In the genomic region with DNA sequence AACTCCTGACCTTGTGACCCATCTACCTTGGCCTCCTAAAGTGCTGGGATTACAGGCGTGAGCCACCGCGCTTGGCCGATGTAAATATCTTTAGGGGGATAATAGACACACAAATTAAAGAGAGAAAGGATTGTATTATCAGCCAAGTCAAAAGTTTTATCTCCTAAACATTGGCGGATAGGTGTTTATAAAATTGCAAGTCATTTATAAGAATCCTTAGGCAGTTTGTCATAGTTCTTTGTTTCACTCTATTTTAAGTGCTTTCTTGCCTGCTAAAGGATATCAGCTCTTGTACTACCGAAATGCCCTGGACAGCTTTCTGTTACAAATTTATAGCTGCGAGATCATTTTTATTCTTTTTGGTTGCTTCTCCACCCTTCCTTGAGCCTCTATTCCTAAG, we compare ENCODE assay signal across 18 cellular contexts.
DNase-seq lines count a peak whose midpoint lies in the region; ATAC-seq and TF ChIP-seq lines count a peak whose summit lies in the region.
"Had no signal": no experiment of that assay in that cellular context is flagged by ENCODE, and none has a peak within 500 bp of the region (broad histone marks: within the 10 kb centered on the region; RNA-seq: fewer than 3 reads in every experiment).

No MANE protein-coding gene starts in this region.

- DNase-seq in IMR-90: no peak
- no peak for DNase-seq in smooth muscle cell (lab: John Stamatoyannopoulos, UW; ENCODE audit: unreplicated experiment)
- no peak for DNase-seq in mesothelial cell of epicardium (ENCODE audit: low spot score in 2 of 2, unreplicated experiment in 2 of 2)
- DNase-seq: BE2C; Calu3; CD8-positive, alpha-beta T cell; GF-D8; GM23248; NCI-H1694 treated with DMSO at 0.1 percent for 48 hours; NCI-H2107; NCI-H510A; SIG-M5 had no signal

- H2BK15ac ChIP-seq in IMR-90 (ENCODE audit: low read depth, low read length): no peak overlapping the region

- H3K36me3 ChIP-seq in BLaER1 (peaks cover 12% of the 10 kb centered on the region), IMR-90 (ENCODE audit: control insufficient read depth, insufficient read depth, low read length) (no peaks in the 10 kb centered on the region), mesodermal cell (ENCODE audit: control insufficient read depth, insufficient read depth, low read length) (no peaks in the 10 kb centered on the region), smooth muscle cell (ENCODE audit: low read depth) (no peaks in the 10 kb centered on the region)
- H3K36me3 ChIP-seq: BE2C, HAP-1 had no signal

- H2BK120ac ChIP-seq in IMR-90 (ENCODE audit: low read depth, low read length): no peak overlapping the region

- H3K27ac Mint-ChIP-seq in mesothelial cell of epicardium: no peak overlapping the region
- H3K27ac Mint-ChIP-seq in activated T-helper 17 cell treated with anti-CD3 and anti-CD28 coated beads, Interleukin-2, amount 50 U/mL, for 72 hours: no peak overlapping the region
- H3K27ac Mint-ChIP-seq: CD8-positive, alpha-beta T cell had no signal

- no peak overlapping the region for H2AK9ac ChIP-seq in IMR-90 (replicated peaks; ENCODE audit: low read depth, low read length, poor library complexity)

- peaks cover 14% of the 10 kb centered on the region for H3K4me1 Mint-ChIP-seq in mesothelial cell of epicardium
- peaks cover 4% of the 10 kb centered on the region for H3K4me1 Mint-ChIP-seq in activated T-helper 17 cell treated with anti-CD3 and anti-CD28 coated beads, Interleukin-2, amount 50 U/mL, for 72 hours

- no peaks in the 10 kb centered on the region for H3K27me3 Mint-ChIP-seq in mesothelial cell of epicardium (ENCODE audit: low read depth)
- H3K27me3 Mint-ChIP-seq in activated T-helper 17 cell treated with anti-CD3 and anti-CD28 coated beads, Interleukin-2, amount 50 U/mL, for 72 hours: no peaks in the 10 kb centered on the region

- no peak for TF ChIP-seq RAD21 in IMR-90 (IDR thresholded peaks at IDR 0.05; ENCODE audit: low read length)

- no peak for TF ChIP-seq CTCF in IMR-90 (conservative IDR thresholded peaks at IDR 0.05; ENCODE audit: low read depth, low read length)
- TF ChIP-seq CTCF in smooth muscle cell (IDR thresholded peaks at IDR 0.05; ENCODE audit: borderline replicate concordance, insufficient read depth, poor library complexity, severe bottlenecking): no peak
- TF ChIP-seq CTCF in mesothelial cell of epicardium (IDR thresholded peaks at IDR 0.05; ENCODE audit: unreplicated experiment): no peak

- no peak overlapping the region for H4K91ac ChIP-seq in IMR-90 (ENCODE audit: insufficient read depth, low read depth, low read length)

- peaks cover 14% of the 10 kb centered on the region for H3K9me1 ChIP-seq in IMR-90 (ENCODE audit: insufficient read depth, low read length)

- H2BK5ac ChIP-seq in IMR-90 (ENCODE audit: low read depth, low read length, poor library complexity, severe bottlenecking): no peak overlapping the region

- H3K56ac ChIP-seq in IMR-90 (ENCODE audit: extremely low read depth, insufficient read depth, low read length): no peak overlapping the region

- BruUV-seq in IMR-90 (replicated peaks; lab: Mats Ljungman, UMichigan): no TSS peak

- H3K4me1 ChIP-seq in BLaER1 (peaks cover 16% of the 10 kb centered on the region), IMR-90 (ENCODE audit: control insufficient read depth, insufficient read depth, low read length) (peaks cover 6% of the 10 kb centered on the region; the same call in 1 of the 2 replicates), mesodermal cell (ENCODE audit: control insufficient read depth, insufficient read depth, low read length, poor library complexity, severe bottlenecking) (peaks cover 54% of the 10 kb centered on the region), smooth muscle cell (ENCODE audit: low read depth) (peaks cover 31% of the 10 kb centered on the region)

- H2AFZ ChIP-seq in IMR-90 (replicated peaks; ENCODE audit: low read length, poor library complexity): no peak overlapping the region
- no peak overlapping the region for H2AFZ ChIP-seq in smooth muscle cell (ENCODE audit: low read depth)
- H2AFZ ChIP-seq: GM23248 had no signal

- peaks cover 53% of the 10 kb centered on the region for H3K79me2 ChIP-seq in smooth muscle cell (ENCODE audit: low read depth)

- H3K27me3 ChIP-seq in BLaER1: no peaks in the 10 kb centered on the region
- H3K27me3 ChIP-seq in IMR-90 (ENCODE audit: control insufficient read depth, insufficient read depth, low read length): no peaks in the 10 kb centered on the region
- no peaks in the 10 kb centered on the region for H3K27me3 ChIP-seq in smooth muscle cell (ENCODE audit: low read depth)
- H3K27me3 ChIP-seq: BE2C had no signal

- H3F3A ChIP-seq in smooth muscle cell (ENCODE audit: low read depth): peaks cover 18% of the 10 kb centered on the region

- H3K18ac ChIP-seq in IMR-90 (ENCODE audit: low read depth, low read length): no peak overlapping the region

- no peak for TF ChIP-seq POLR2A in IMR-90 (IDR thresholded peaks at IDR 0.05; ENCODE audit: low read depth, low read length)

- H3K23ac ChIP-seq in IMR-90 (ENCODE audit: low read depth, low read length): no peak overlapping the region

- no peaks in the 10 kb centered on the region for H3K9me3 Mint-ChIP-seq in mesothelial cell of epicardium
- no peaks in the 10 kb centered on the region for H3K9me3 Mint-ChIP-seq in activated T-helper 17 cell treated with anti-CD3 and anti-CD28 coated beads, Interleukin-2, amount 50 U/mL, for 72 hours
- H3K9me3 Mint-ChIP-seq: CD8-positive, alpha-beta T cell had no signal

- H3K4ac ChIP-seq in IMR-90 (ENCODE audit: low read depth, low read length): no peak overlapping the region

- peaks cover 17 to 42% of the 10 kb centered on the region in 2 experiments for H3K79me1 ChIP-seq in IMR-90 (ENCODE audit: low read depth in 1 of 2, low read length in 2 of 2)

- intact Hi-C loops in IMR-90 (cut with micrococcal nuclease): no loop called here

- no peak overlapping the region for H4K5ac ChIP-seq in IMR-90 (ENCODE audit: low read depth, low read length)

- no peak overlapping the region for H3K4me3 Mint-ChIP-seq in mesothelial cell of epicardium
- H3K4me3 Mint-ChIP-seq in activated T-helper 17 cell treated with anti-CD3 and anti-CD28 coated beads, Interleukin-2, amount 50 U/mL, for 72 hours: no peak overlapping the region
- H3K4me3 Mint-ChIP-seq: CD8-positive, alpha-beta T cell had no signal

- no peak overlapping the region for H3K4me3 ChIP-seq in BLaER1
- no peak overlapping the region for H3K4me3 ChIP-seq in IMR-90 (ENCODE audit: insufficient read depth, low read depth, low read length)
- H3K4me3 ChIP-seq in mesodermal cell (ENCODE audit: extremely low read depth, insufficient read depth, low read length, poor library complexity, severe bottlenecking): no peak overlapping the region
- no peak overlapping the region for H3K4me3 ChIP-seq in smooth muscle cell
- H3K4me3 ChIP-seq: GM23248, HAP-1 had no signal

- H4K20me1 ChIP-seq in BLaER1 (peaks cover 75% of the 10 kb centered on the region), IMR-90 (ENCODE audit: insufficient read depth, low read length) (no peaks in the 10 kb centered on the region; the same call in 1 of the 2 replicates), smooth muscle cell (ENCODE audit: low read depth) (no peaks in the 10 kb centered on the region)

- H2AK5ac ChIP-seq in IMR-90 (ENCODE audit: low read depth, low read length): no peak overlapping the region

- CTCF ChIA-PET in IMR-90 (lab: Yijun Ruan, JAX): no interaction called here

- H3K36me3 Mint-ChIP-seq in mesothelial cell of epicardium: peaks cover 3% of the 10 kb centered on the region
- no peaks in the 10 kb centered on the region for H3K36me3 Mint-ChIP-seq in activated T-helper 17 cell treated with anti-CD3 and anti-CD28 coated beads, Interleukin-2, amount 50 U/mL, for 72 hours (ENCODE audit: low read depth)

- ATAC-seq in IMR-90 (ENCODE audit: low read depth) (no peak), HG02973 (IDR thresholded peaks at IDR 0.05; ENCODE audit: unreplicated experiment) (no peak)
- no peak for ATAC-seq in activated T-helper 17 cell treated with anti-CD3 and anti-CD28 coated beads, Interleukin-2, amount 50 U/mL, for 72 hours (replicated peaks)
- ATAC-seq: CD8-positive, alpha-beta T cell had no signal

- H3K14ac ChIP-seq in IMR-90 (replicated peaks; ENCODE audit: low read depth, low read length): no peak overlapping the region

- no CpG with 5 or more reads among the region's 7 CpGs for WGBS in IMR-90 (ENCODE audit: extremely low coverage in 2 of 2, insufficient read length in 1 of 2), 2 experiments
- 85 to 100% methylated on average over 2 to 5 of the region's 7 CpGs for WGBS in mesodermal cell (ENCODE audit: insufficient coverage in 2 of 2), 2 experiments
- 84% methylated on average over 7 of the region's 7 CpGs for WGBS in smooth muscle cell (ENCODE audit: low lambda C conversion rate)

- no peak overlapping the region for H4K8ac ChIP-seq in IMR-90 (ENCODE audit: low read depth in 2 of 2, low read length in 2 of 2)

- no peak overlapping the region for H3K27ac ChIP-seq in BLaER1
- H3K27ac ChIP-seq in IMR-90 (ENCODE audit: insufficient read depth, low read length): no peak overlapping the region
- peak overlapping the region; percentile 67 for H3K27ac ChIP-seq in mesodermal cell (ENCODE audit: low read depth, low read length, severe bottlenecking)
- peak overlapping the region; percentile 4 for H3K27ac ChIP-seq in smooth muscle cell (ENCODE audit: low read depth)
- H3K27ac ChIP-seq: GM23248, KMS-11 had no signal

- dilution Hi-C loops in IMR-90 (cut with HindIII; ENCODE audit: low sequenced_read_pairs, unreplicated experiment): no loop called here

- H3K4me2 ChIP-seq in BLaER1: peak overlapping the region; percentile 39
- H3K4me2 ChIP-seq in IMR-90 (ENCODE audit: low read depth, low read length): no peak overlapping the region
- H3K4me2 ChIP-seq in smooth muscle cell: peak overlapping the region; percentile 1
- H3K4me2 ChIP-seq: KMS-11 had no signal

- H3K9ac ChIP-seq in BLaER1 (no peak overlapping the region), IMR-90 (ENCODE audit: low read depth, low read length) (no peak overlapping the region), smooth muscle cell (ENCODE audit: low read depth) (no peak overlapping the region)
- H3K9ac ChIP-seq: GM23248, KMS-11 had no signal

- H3K9me3 ChIP-seq in BLaER1: no peaks in the 10 kb centered on the region
- H3K9me3 ChIP-seq in IMR-90 (ENCODE audit: control insufficient read depth, insufficient read depth, low read length): no peaks in the 10 kb centered on the region
- H3K9me3 ChIP-seq in mesodermal cell (ENCODE audit: control insufficient read depth, low read length): no peaks in the 10 kb centered on the region
- H3K9me3 ChIP-seq in smooth muscle cell (replicated peaks; ENCODE audit: low read depth): no peaks in the 10 kb centered on the region
- H3K9me3 ChIP-seq: BE2C, HAP-1 had no signal

- in situ Hi-C loops in IMR-90 (cut with MboI; ENCODE audit: low sequenced_read_pairs): no loop called here

- H2BK20ac ChIP-seq in IMR-90 (ENCODE audit: low read depth, low read length): no peak overlapping the region

- POLR2A ChIA-PET in IMR-90 (lab: Charles Lee; ENCODE audit: unreplicated experiment): no interaction called here

TF ChIP-seq in IMR-90, 13 proteins besides CTCF, POLR2A, EP300 and RAD21 (continues in another document):
- TF ChIP-seq NFE2L2 (IDR thresholded peaks at IDR 0.05; ENCODE audit: low read depth, low read length): peak; percentile 29; the same call in 1 of the 2 replicates

Comparison
In these comparisons a context has a peak if more than half of its experiments do, and no peak if none do; other contexts are left out.
1. H3K27ac ChIP-seq: peak in mesodermal cell (single experiment) and smooth muscle cell (single experiment); none in BLaER1 (single experiment) and IMR-90 (single experiment).